ENCODE assay signal across 21 cellular contexts in the genomic region with DNA sequence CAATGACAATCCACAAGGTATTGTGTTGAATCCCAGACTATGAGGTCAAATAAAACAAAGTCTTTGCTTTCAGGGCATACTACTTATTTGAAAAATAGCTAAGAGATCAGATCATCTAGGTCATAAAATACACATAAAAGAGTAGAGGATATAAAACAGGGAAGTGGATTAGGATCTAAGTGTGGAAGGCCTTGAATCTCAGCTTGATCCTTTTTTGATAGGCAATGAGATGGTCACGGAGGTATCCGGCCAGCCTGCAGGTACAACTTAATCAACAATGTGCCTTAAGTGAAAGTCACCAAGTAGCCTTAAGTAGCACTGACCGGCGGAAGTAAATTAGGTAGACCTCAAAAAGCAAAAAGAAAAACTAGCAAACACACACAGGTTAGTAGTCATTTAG.
DNase-seq lines count a peak whose midpoint lies in the region; ATAC-seq, FAIRE-seq and TF ChIP-seq lines count a peak whose summit lies in the region.
"Had no signal": no experiment of that assay in that cellular context is flagged by ENCODE, and none has a peak within 500 bp of the region (broad histone marks: within the 10 kb centered on the region; RNA-seq: fewer than 3 reads in every experiment).

No MANE protein-coding gene starts in this region.

- POLR2A ChIA-PET in HCT116 (lab: Charles Lee) = no interaction called here

- RAD21 ChIA-PET in HCT116 (lab: Charles Lee; ENCODE audit: low non-redundant PET in 1 of 2, low total read pairs in 2 of 2, uncharacterized antibody in 2 of 2, unreplicated experiment in 2 of 2) = no interaction called here

- ATAC-seq in HCT116 (no peak), RWPE2 (ENCODE audit: low read depth) (no peak), HG03378 (IDR thresholded peaks at IDR 0.05; ENCODE audit: unreplicated experiment) (no peak)
- ATAC-seq: CD8-positive, alpha-beta T cell; HepG2 had no signal

- H3K79me2 ChIP-seq in HCT116 (ENCODE audit: insufficient read depth, low read length) = no peaks in the 10 kb centered on the region
- no peaks in the 10 kb centered on the region for H3K79me2 ChIP-seq in keratinocyte (ENCODE audit: control insufficient read depth, insufficient read depth, low read length)

- 0 out of 2 replicates have a peak, but pooled peaks cover 3% of the 10 kb centered on the region for H3K9me2 ChIP-seq in HCT116 (ENCODE audit: insufficient read depth)

- BruUV-seq in HCT116 (replicated peaks; lab: Mats Ljungman, UMichigan) = no TSS peak

- H3K4me1 ChIP-seq in HCT116 (ENCODE audit: control insufficient read depth in 1 of 2, insufficient read depth in 2 of 2, low read length in 2 of 2) (peaks cover 6 to 22% of the 10 kb centered on the region in 2 experiments; a peak in 3 of 4 replicates), RWPE2 (ENCODE audit: insufficient read depth, poor library complexity, severe bottlenecking) (peaks cover 7% of the 10 kb centered on the region), keratinocyte (ENCODE audit: control insufficient read depth, extremely low read depth, insufficient read depth, low read length) (peaks cover 6% of the 10 kb centered on the region)

- intact Hi-C loops in HCT116 (cut with micrococcal nuclease) = loop anchor here (10.0 kb wide), 1 partner anchor 344 kb away; no protein-coding TSS in a partner anchor

- no peak overlapping the region for H3K27ac ChIP-seq in HCT116 (ENCODE audit: low read depth, low read length)
- H3K27ac ChIP-seq in RWPE2 (ENCODE audit: poor library complexity, severe bottlenecking) = peak overlapping the region; percentile 64
- H3K27ac ChIP-seq in keratinocyte (ENCODE audit: control insufficient read depth, insufficient read depth, low read length) = peak overlapping the region; percentile 2

- H3K36me3 ChIP-seq in HCT116 (ENCODE audit: control insufficient read depth in 1 of 2, insufficient read depth in 2 of 2, low read length in 2 of 2) = no peaks in the 10 kb centered on the region
- H3K36me3 ChIP-seq in RWPE2 (ENCODE audit: low read depth) = no peaks in the 10 kb centered on the region
- H3K36me3 ChIP-seq in keratinocyte (ENCODE audit: control insufficient read depth in 2 of 2, extremely low read depth in 1 of 2, insufficient read depth in 2 of 2, low read length in 2 of 2) = no peaks in the 10 kb centered on the region

- H3K9me3 ChIP-seq in HCT116 (ENCODE audit: control insufficient read depth in 1 of 2, insufficient read depth in 1 of 2, low read depth in 1 of 2, low read length in 2 of 2) (no peaks in the 10 kb centered on the region), RWPE2 (ENCODE audit: severe bottlenecking) (no peaks in the 10 kb centered on the region), keratinocyte (ENCODE audit: control insufficient read depth, low read depth, low read length) (no peaks in the 10 kb centered on the region)

- no peak for TF ChIP-seq RAD21 in HCT116 (IDR thresholded peaks at IDR 0.05; ENCODE audit: low read depth)

- H3K4me2 ChIP-seq in HCT116 (ENCODE audit: low read length) = peak overlapping the region; percentile 70
- H3K4me2 ChIP-seq in keratinocyte (ENCODE audit: control insufficient read depth, extremely low read depth, insufficient read depth, low read depth, low read length) = no peak overlapping the region

- no peaks in the 10 kb centered on the region for H4K20me1 ChIP-seq in HCT116 (ENCODE audit: insufficient read depth)
- no peaks in the 10 kb centered on the region for H4K20me1 ChIP-seq in keratinocyte (ENCODE audit: control insufficient read depth, extremely low read depth, insufficient read depth, low read length)

- dilution Hi-C loops in keratinocyte (cut with MboI; ENCODE audit: extremely low pct_ligation_motif_present, low sequenced_read_pairs) = no loop called here

- DNase-seq in HCT116 (ENCODE audit: low read depth, low spot score) = peak; percentile 10
- no peak for DNase-seq in RWPE2 (ENCODE audit: low spot score)
- no peak for DNase-seq in keratinocyte (ENCODE audit: low read depth, low spot score)
- no peak for DNase-seq in HTR-8/SVneo (ENCODE audit: insufficient read length, low spot score)
- DNase-seq in NCI-H187 treated with DMSO at 0.1 percent for 48 hours (lab: John Stamatoyannopoulos, UW) = no peak
- DNase-seq in NOMO-1 treated with DMSO at 0.1 percent for 48 hours (lab: John Stamatoyannopoulos, UW; ENCODE audit: unreplicated experiment) = no peak
- DNase-seq: C1 segment of cervical spinal cord; CD8-positive, alpha-beta T cell; DMS153; KBM-7; NCI-H1694; NCI-H2081 treated with DMSO at 0.1 percent for 48 hours; NCI-H2171 treated with DMSO at 0.1 percent for 48 hours; NCI-H524 treated with DMSO at 0.1 percent for 48 hours; NCI-H82; SHP77 had no signal

- no peak for TF ChIP-seq CTCF in HCT116 (IDR thresholded peaks at IDR 0.05 in 2 of 3, conservative IDR thresholded peaks at IDR 0.05 in 1 of 3; ENCODE audit: borderline replicate concordance in 1 of 3, insufficient read depth in 1 of 3, low read depth in 2 of 3, low read length in 2 of 3)
- TF ChIP-seq CTCF in RWPE2 (IDR thresholded peaks at IDR 0.05; ENCODE audit: poor library complexity, severe bottlenecking) = no peak
- TF ChIP-seq CTCF in keratinocyte (optimal IDR thresholded peaks at IDR 0.05 in 1 of 3, IDR thresholded peaks at IDR 0.05 in 1 of 3, conservative IDR thresholded peaks at IDR 0.05 in 1 of 3; ENCODE audit: extremely low read depth in 1 of 3, insufficient read depth in 2 of 3, low read length in 3 of 3) = no peak

- H3K9ac ChIP-seq in HCT116 (ENCODE audit: low read length) (no peak overlapping the region), keratinocyte (ENCODE audit: control insufficient read depth, extremely low read depth, insufficient read depth, low read length) (no peak overlapping the region)

- no peak for TF ChIP-seq POLR2A in HCT116 (IDR thresholded peaks at IDR 0.05; ENCODE audit: borderline replicate concordance, extremely low read depth, insufficient read depth, insufficient read length)

- no peak for FAIRE-seq in keratinocyte (lab: Jason Lieb, UNC)
- FAIRE-seq in HTR-8/SVneo (lab: Jason Lieb, UNC) = no peak
- FAIRE-seq: G401.6, GM12892, GM19239, HepG2 had no signal

- CTCF ChIA-PET in HCT116 (lab: Charles Lee) = no interaction called here

- H2AFZ ChIP-seq in HCT116 (ENCODE audit: low read depth, low read length, poor library complexity, severe bottlenecking) (peak overlapping the region; percentile 72), keratinocyte (ENCODE audit: control insufficient read depth, low read length) (no peak overlapping the region)

- H3K4me3 ChIP-seq in HCT116 (replicated peaks in 1 of 2; ENCODE audit: low read depth in 1 of 2, low read length in 2 of 2) (no peak overlapping the region), RWPE2 (ENCODE audit: severe bottlenecking) (no peak overlapping the region), keratinocyte (ENCODE audit: control insufficient read depth in 2 of 3, extremely low read depth in 1 of 3, insufficient read depth in 2 of 3, low read depth in 1 of 3, low read length in 3 of 3) (no peak overlapping the region)

- no peaks in the 10 kb centered on the region for H3K9me1 ChIP-seq in keratinocyte (ENCODE audit: control insufficient read depth, extremely low read depth, insufficient read depth, low read length)

- H3K27me3 ChIP-seq in HCT116 (ENCODE audit: insufficient read depth, low read length) (no peaks in the 10 kb centered on the region), RWPE2 (ENCODE audit: insufficient read depth, poor library complexity, severe bottlenecking) (no peaks in the 10 kb centered on the region), keratinocyte (ENCODE audit: control insufficient read depth, extremely low read depth, insufficient read depth, low read length) (no peaks in the 10 kb centered on the region)

TF ChIP-seq in HCT116, 20 proteins besides CTCF, POLR2A, EP300 and RAD21:
- no peak for TF ChIP-seq ZFX (IDR thresholded peaks at IDR 0.05)
- no peak for TF ChIP-seq ELF1 (IDR thresholded peaks at IDR 0.05; ENCODE audit: borderline replicate concordance, low read depth)
- TF ChIP-seq, protein P1, sequence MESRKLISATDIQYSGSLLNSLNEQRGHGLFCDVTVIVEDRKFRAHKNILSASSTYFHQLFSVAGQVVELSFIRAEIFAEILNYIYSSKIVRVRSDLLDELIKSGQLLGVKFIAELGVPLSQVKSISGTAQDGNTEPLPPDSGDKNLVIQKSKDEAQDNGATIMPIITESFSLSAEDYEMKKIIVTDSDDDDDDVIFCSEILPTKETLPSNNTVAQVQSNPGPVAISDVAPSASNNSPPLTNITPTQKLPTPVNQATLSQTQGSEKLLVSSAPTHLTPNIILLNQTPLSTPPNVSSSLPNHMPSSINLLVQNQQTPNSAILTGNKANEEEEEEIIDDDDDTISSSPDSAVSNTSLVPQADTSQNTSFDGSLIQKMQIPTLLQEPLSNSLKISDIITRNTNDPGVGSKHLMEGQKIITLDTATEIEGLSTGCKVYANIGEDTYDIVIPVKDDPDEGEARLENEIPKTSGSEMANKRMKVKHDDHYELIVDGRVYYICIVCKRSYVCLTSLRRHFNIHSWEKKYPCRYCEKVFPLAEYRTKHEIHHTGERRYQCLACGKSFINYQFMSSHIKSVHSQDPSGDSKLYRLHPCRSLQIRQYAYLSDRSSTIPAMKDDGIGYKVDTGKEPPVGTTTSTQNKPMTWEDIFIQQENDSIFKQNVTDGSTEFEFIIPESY (IDR thresholded peaks at IDR 0.05; ENCODE audit: extremely low read depth, insufficient replicate concordance, low read length) = no peak
- TF ChIP-seq YY1 (IDR thresholded peaks at IDR 0.05; ENCODE audit: extremely low read depth, insufficient replicate concordance, low read depth, low read length) = no peak
- no peak for TF ChIP-seq ZNF274 (IDR thresholded peaks at IDR 0.05; ENCODE audit: low read depth, low read length)
- peak; percentile 98 for TF ChIP-seq TCF7L2 (IDR thresholded peaks at IDR 0.05; ENCODE audit: borderline replicate concordance, extremely low read depth, insufficient read depth, insufficient read length)
- TF ChIP-seq SP1 (IDR thresholded peaks at IDR 0.05; ENCODE audit: low read depth) = peak; percentile 34; the same call in 1 of the 2 replicates
- peak; percentile 43; the same call in 1 of the 2 replicates for TF ChIP-seq JUND (IDR thresholded peaks at IDR 0.05)
- no peak for TF ChIP-seq SRF (IDR thresholded peaks at IDR 0.05; ENCODE audit: low read depth)
